In genomic region chr6:136051140-136051775, GRCh38 we compare ENCODE assay signal across 14 cellular contexts.
DNase-seq lines count a peak whose midpoint lies in the region; ATAC-seq, FAIRE-seq and TF ChIP-seq lines count a peak whose summit lies in the region.
"Had no signal": no experiment of that assay in that cellular context is flagged by ENCODE, and none has a peak within 500 bp of the region (broad histone marks: within the 10 kb centered on the region; RNA-seq: fewer than 3 reads in every experiment).

No MANE protein-coding gene starts in this region.

- in situ Hi-C loops in SK-MEL-5 (cut with HindIII; ENCODE audit: low pct_unique_long_range_greater_than_20kb, low sequenced_read_pairs) = no loop called here

- peak; percentile 52 for DNase-seq in EL
- peak; percentile 86 for DNase-seq in SK-MEL-5 (ENCODE audit: low read depth, low spot score)
- peak; percentile 88 for DNase-seq in endothelial cell of umbilical vein (ENCODE audit: low read depth, low spot score)
- no peak for DNase-seq in prostate gland (ENCODE audit: low spot score)
- DNase-seq in GDM1 (lab: John Stamatoyannopoulos, UW) = no peak
- no peak for DNase-seq in amniotic stem cell (lab: John Stamatoyannopoulos, UW)
- DNase-seq in cerebellum (ENCODE audit: low spot score) = no peak
- DNase-seq: aorta; NK-92 treated with Interleukin-12 subunit alpha and Interleukin-12 subunit beta, amount 100 ng/mL, for 24 hours had no signal

- intact Hi-C loops in endothelial cell of umbilical vein (cut with micrococcal nuclease) = loop anchor here (1.0 to 5.0 kb wide), 5 partner anchors 16 to 129 kb away; no protein-coding TSS in a partner anchor
- intact Hi-C loops in prostate gland (cut with DNase I) = no loop called here

- H3K36me3 ChIP-seq in endothelial cell of umbilical vein (ENCODE audit: control insufficient read depth in 2 of 2, extremely low read depth in 1 of 2, insufficient read depth in 2 of 2, low read length in 2 of 2) (no peaks in the 10 kb centered on the region), prostate gland (no peaks in the 10 kb centered on the region)
- H3K36me3 ChIP-seq: neural progenitor cell had no signal

- WGBS in prostate gland = 28% methylated on average over 12 of the region's 12 CpGs

- H3K27ac ChIP-seq in endothelial cell of umbilical vein (ENCODE audit: insufficient read depth, low read depth, low read length) (peak overlapping the region; percentile 98), prostate gland (peak overlapping the region; percentile 52 to 55)
- H3K27ac ChIP-seq: neural progenitor cell, VCaP had no signal

- H3K9me3 ChIP-seq in endothelial cell of umbilical vein (replicated peaks; ENCODE audit: control insufficient read depth, insufficient read depth, low read length) (no peaks in the 10 kb centered on the region), prostate gland (no peaks in the 10 kb centered on the region)

- CTCF ChIA-PET in endothelial cell of umbilical vein (lab: Charles Lee) = interaction anchor here (0.7 to 2.6 kb wide), 12 partner anchors 9 to 150 kb away, joined by 3 to 16 read pairs (median 4); no protein-coding TSS in a partner anchor

- dilution Hi-C loops in endothelial cell of umbilical vein (cut with MboI; ENCODE audit: extremely low pct_ligation_motif_present, low sequenced_read_pairs) = no loop called here

- no peak for ATAC-seq in GM21515 (IDR thresholded peaks at IDR 0.05; ENCODE audit: unreplicated experiment)
- ATAC-seq: K562 had no signal

- TF ChIP-seq CTCF in endothelial cell of umbilical vein (IDR thresholded peaks at IDR 0.05; ENCODE audit: extremely low read depth in 1 of 2, insufficient read depth in 1 of 2, low read depth in 1 of 2, low read length in 2 of 2) = no peak
- no peak for TF ChIP-seq CTCF in prostate gland (IDR thresholded peaks at IDR 0.05)

- no peaks in the 10 kb centered on the region for H4K20me1 ChIP-seq in endothelial cell of umbilical vein (replicated peaks; ENCODE audit: control insufficient read depth, extremely low read depth, insufficient read depth, low read length)

- H2AFZ ChIP-seq in endothelial cell of umbilical vein (ENCODE audit: low read depth, low read length) = peak overlapping the region; percentile 71
- H2AFZ ChIP-seq: neural progenitor cell had no signal

- FAIRE-seq in endothelial cell of umbilical vein (lab: Jason Lieb, UNC) = peak; percentile 86
- FAIRE-seq: G401.6, K562 had no signal

- peaks cover 71% of the 10 kb centered on the region for H3K79me2 ChIP-seq in endothelial cell of umbilical vein (ENCODE audit: control insufficient read depth, insufficient read depth, low read length)

- TSS peak; percentile 88 for BruUV-seq in endothelial cell of umbilical vein (replicated peaks; lab: Mats Ljungman, UMichigan)

- H3K9ac ChIP-seq in endothelial cell of umbilical vein (replicated peaks; ENCODE audit: extremely low read depth, insufficient read depth, low read length) = peak overlapping the region; percentile 88
- H3K9ac ChIP-seq: neural progenitor cell had no signal

- TF ChIP-seq POLR2A in endothelial cell of umbilical vein (IDR thresholded peaks at IDR 0.05; ENCODE audit: low read depth, low read length) (peak; percentile 65), prostate gland (IDR thresholded peaks at IDR 0.05) (no peak)

- POLR2A ChIA-PET in endothelial cell of umbilical vein (lab: Charles Lee) = interaction anchor here (0.8 to 1.9 kb wide), 2 partner anchors 14 to 17 kb away, joined by 4 to 7 read pairs; no protein-coding TSS in a partner anchor

- peaks cover 41% of the 10 kb centered on the region for H3K4me1 ChIP-seq in endothelial cell of umbilical vein (ENCODE audit: control insufficient read depth, extremely low read depth, insufficient read depth, low read length)
- no peaks in the 10 kb centered on the region for H3K4me1 ChIP-seq in prostate gland (replicated peaks)
- H3K4me1 ChIP-seq: neural progenitor cell had no signal

- H3K9me1 ChIP-seq in endothelial cell of umbilical vein (replicated peaks; ENCODE audit: control insufficient read depth, extremely low read depth, insufficient read depth, low read length) = no peaks in the 10 kb centered on the region

- H3K4me3 ChIP-seq in endothelial cell of umbilical vein (replicated peaks in 1 of 3; ENCODE audit: insufficient read depth in 1 of 3, low read depth in 1 of 3, low read length in 3 of 3) (peak overlapping the region in 1 of 3 experiments; percentile 40), prostate gland (no peak overlapping the region)
- H3K4me3 ChIP-seq: K562, neural progenitor cell had no signal

- peak overlapping the region; percentile 88 for H3K4me2 ChIP-seq in endothelial cell of umbilical vein (ENCODE audit: insufficient read depth, low read length)
- H3K4me2 ChIP-seq: neural progenitor cell had no signal

- H3K27me3 ChIP-seq in endothelial cell of umbilical vein (ENCODE audit: control insufficient read depth in 2 of 2, insufficient read depth in 2 of 2, low read length in 2 of 2) (no peaks in the 10 kb centered on the region), prostate gland (replicated peaks; ENCODE audit: insufficient read depth) (no peaks in the 10 kb centered on the region)
- H3K27me3 ChIP-seq: neural progenitor cell had no signal

TF ChIP-seq in endothelial cell of umbilical vein, 7 proteins besides CTCF, POLR2A, EP300 and RAD21:
- TF ChIP-seq POLR2AphosphoS5 (IDR thresholded peaks at IDR 0.05; ENCODE audit: insufficient read depth, low read depth, low read length) (peak; percentile 85), GATA2 (IDR thresholded peaks at IDR 0.05; ENCODE audit: insufficient read depth, insufficient read length, low read depth, low read length) (peak; percentile 98), JUN (IDR thresholded peaks at IDR 0.05; ENCODE audit: borderline replicate concordance, insufficient read depth, insufficient read length, low read depth) (peak; percentile 76), FOS (IDR thresholded peaks at IDR 0.05; ENCODE audit: borderline replicate concordance, insufficient read depth, low read length) (no peak), EZH2 (IDR thresholded peaks at IDR 0.05; ENCODE audit: borderline replicate concordance, low read depth, low read length, severe bottlenecking) (no peak)

Comparison
In these comparisons a context has a peak if more than half of its experiments do, and no peak if none do; other contexts are left out.
1. DNase-seq: peak in EL (single experiment), SK-MEL-5 (single experiment) and endothelial cell of umbilical vein (single experiment); none in prostate gland (single experiment), GDM1 (single experiment), amniotic stem cell (single experiment) and cerebellum (single experiment).